Comparison of ENCODE assay signal across 17 cellular contexts in genomic region chr11:15976433-15977045, GRCh38.
DNase-seq lines count a peak whose midpoint lies in the region; ATAC-seq and TF ChIP-seq lines count a peak whose summit lies in the region.
"Had no signal": no experiment of that assay in that cellular context is flagged by ENCODE, and none has a peak within 500 bp of the region (broad histone marks: within the 10 kb centered on the region; RNA-seq: fewer than 3 reads in every experiment).

No MANE protein-coding gene starts in this region.

- H3K27me3 ChIP-seq in fibroblast of lung (ENCODE audit: control insufficient read depth, insufficient read depth, low read length), result no peaks in the 10 kb centered on the region
- H3K27me3 ChIP-seq in CD8-positive, alpha-beta T cell (ENCODE audit: insufficient read depth, low read length), result no peaks in the 10 kb centered on the region
- H3K27me3 ChIP-seq: suprapubic skin had no signal

- no peaks in the 10 kb centered on the region for H3K27me3 Mint-ChIP-seq in CD8-positive, alpha-beta T cell (ENCODE audit: low read depth)

- peak; percentile 70 for ATAC-seq in GM18868 (IDR thresholded peaks at IDR 0.05; ENCODE audit: unreplicated experiment)
- ATAC-seq in sciatic nerve, result peak; percentile 34
- no peak for ATAC-seq in GM21447 (IDR thresholded peaks at IDR 0.05; ENCODE audit: unreplicated experiment)
- ATAC-seq in CD8-positive, alpha-beta T cell, result no peak
- ATAC-seq in GM21737 (IDR thresholded peaks at IDR 0.05; ENCODE audit: unreplicated experiment), result no peak

- peak overlapping the region; percentile 26 for H3K4me2 ChIP-seq in fibroblast of lung (ENCODE audit: extremely low read depth, insufficient read depth, low read length)

- DNase-seq in OCI-M1 (lab: John Stamatoyannopoulos, UW), result peak; percentile 11
- peak in 1 of 2 donors; percentile 80 for DNase-seq in fibroblast of lung (ENCODE audit: low read depth in 2 of 2)
- DNase-seq in sciatic nerve (ENCODE audit: low spot score), result no peak
- no peak for DNase-seq in CD8-positive, alpha-beta T cell
- DNase-seq: activated gamma-delta T cell treated with Interleukin-2 at 50 U/mL for 16 hours; dermis blood vessel endothelial cell; DMS79; H9; NCI-H2171 treated with DMSO at 0.1 percent for 48 hours; NK-92 treated with Interleukin-12 subunit alpha and Interleukin-12 subunit beta, amount 100 ng/mL, for 24 hours; SHP77; stimulated activated CD4-positive, alpha-beta T cell treated with anti-CD3 and anti-CD28 coated beads, Interleukin-2, amount 100 ng/mL, for 24 hours had no signal

- H3K27ac ChIP-seq in fibroblast of lung (ENCODE audit: insufficient read depth, low read length), result no peak overlapping the region
- H3K27ac ChIP-seq in CD8-positive, alpha-beta T cell (ENCODE audit: low read depth, low read length), result no peak overlapping the region
- H3K27ac ChIP-seq: C4-2B, suprapubic skin had no signal

- H3K4me3 Mint-ChIP-seq in CD8-positive, alpha-beta T cell, result no peak overlapping the region
- H3K4me3 Mint-ChIP-seq: H9 had no signal

- no peaks in the 10 kb centered on the region for H3K9me3 Mint-ChIP-seq in CD8-positive, alpha-beta T cell
- H3K9me3 Mint-ChIP-seq: H9 had no signal

- H3K27ac Mint-ChIP-seq in CD8-positive, alpha-beta T cell, result no peak overlapping the region
- H3K27ac Mint-ChIP-seq: H9 had no signal

- intact Hi-C loops in sciatic nerve (cut with DNase I), result no loop called here
- intact Hi-C loops in CD8-positive, alpha-beta T cell (cut with DNase I, micrococcal nuclease), result no loop called here

- no peak for TF ChIP-seq CTCF in fibroblast of lung (conservative IDR thresholded peaks at IDR 0.05 in 1 of 2, IDR thresholded peaks at IDR 0.05 in 1 of 2; ENCODE audit: low read depth in 1 of 2, low read length in 2 of 2)
- TF ChIP-seq CTCF in CD8-positive, alpha-beta T cell (IDR thresholded peaks at IDR 0.05), result no peak

- no peaks in the 10 kb centered on the region for H3K36me3 ChIP-seq in fibroblast of lung (ENCODE audit: control insufficient read depth, insufficient read depth, low read length)
- H3K36me3 ChIP-seq in CD8-positive, alpha-beta T cell (ENCODE audit: insufficient read depth, low read length), result no peaks in the 10 kb centered on the region
- H3K36me3 ChIP-seq: suprapubic skin had no signal

- H3K4me3 ChIP-seq in fibroblast of lung (replicated peaks in 1 of 4; ENCODE audit: control extremely low read depth in 1 of 4, insufficient read depth in 1 of 4, low read depth in 3 of 4, low read length in 4 of 4), result no peak overlapping the region
- no peak overlapping the region for H3K4me3 ChIP-seq in CD8-positive, alpha-beta T cell (ENCODE audit: low read depth, low read length)
- H3K4me3 ChIP-seq: suprapubic skin had no signal

- H3K4me1 Mint-ChIP-seq in CD8-positive, alpha-beta T cell (ENCODE audit: low read depth), result no peaks in the 10 kb centered on the region
- H3K4me1 Mint-ChIP-seq: H9 had no signal

- H3K79me2 ChIP-seq in fibroblast of lung (ENCODE audit: control insufficient read depth, insufficient read depth, low read length), result no peaks in the 10 kb centered on the region

- H3K4me1 ChIP-seq in fibroblast of lung (ENCODE audit: control insufficient read depth, extremely low read depth, insufficient read depth, low read length), result peaks cover 6% of the 10 kb centered on the region
- no peaks in the 10 kb centered on the region for H3K4me1 ChIP-seq in CD8-positive, alpha-beta T cell (ENCODE audit: insufficient read depth, low read length)
- H3K4me1 ChIP-seq: suprapubic skin had no signal

- no peaks in the 10 kb centered on the region for H3K9me3 ChIP-seq in fibroblast of lung (ENCODE audit: control insufficient read depth, insufficient read depth, low read depth, low read length)
- no peaks in the 10 kb centered on the region for H3K9me3 ChIP-seq in CD8-positive, alpha-beta T cell (ENCODE audit: low read length)
- H3K9me3 ChIP-seq: suprapubic skin had no signal

- H2AFZ ChIP-seq in fibroblast of lung (ENCODE audit: low read length), result no peak overlapping the region

- CTCF ChIA-PET in CD8-positive, alpha-beta T cell (lab: Charles Lee), result no interaction called here

- POLR2A ChIA-PET in CD8-positive, alpha-beta T cell (lab: Charles Lee), result no interaction called here

- no peaks in the 10 kb centered on the region for H3K36me3 Mint-ChIP-seq in CD8-positive, alpha-beta T cell

- no peak overlapping the region for H3K9ac ChIP-seq in fibroblast of lung (ENCODE audit: insufficient read depth, low read length)

- no peaks in the 10 kb centered on the region for H4K20me1 ChIP-seq in fibroblast of lung (ENCODE audit: control insufficient read depth, extremely low read depth, insufficient read depth, low read length)

Comparison
In these comparisons a context has a peak if more than half of its experiments do, and no peak if none do; other contexts are left out.
1. ATAC-seq: peak in GM18868 (single experiment) and sciatic nerve (single experiment); none in GM21447 (single experiment), CD8-positive, alpha-beta T cell (single experiment) and GM21737 (single experiment).